Comparison of ENCODE assay signal across 18 cellular contexts in the genomic region with DNA sequence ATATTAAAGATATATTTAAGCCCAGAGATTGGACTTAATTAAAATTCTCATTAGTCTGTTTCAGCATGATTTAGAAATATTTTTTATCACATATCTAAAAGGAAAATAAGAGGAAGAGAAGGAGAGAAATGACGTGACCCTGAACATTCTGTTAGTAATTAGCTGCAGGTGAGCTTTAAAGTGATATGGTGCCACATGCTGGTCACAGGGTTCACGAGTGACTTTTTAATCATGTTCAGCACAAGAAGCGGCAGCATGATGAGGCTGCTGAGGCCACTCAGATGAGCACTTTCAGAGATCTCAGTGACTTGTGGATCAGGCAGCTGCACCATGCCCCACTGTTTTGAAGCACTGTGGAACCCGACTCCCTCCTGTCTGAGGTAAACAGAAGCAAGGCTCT. TPM values are rescaled to one million over a fixed set of nuclear protein-coding genes. Genes with fewer than 3 reads are reported as not detected.
DNase-seq lines count a peak whose midpoint lies in the region; ATAC-seq and TF ChIP-seq lines count a peak whose summit lies in the region.
"Had no signal": no experiment of that assay in that cellular context is flagged by ENCODE, and none has a peak within 500 bp of the region (broad histone marks: within the 10 kb centered on the region; RNA-seq: fewer than 3 reads in every experiment).

No MANE protein-coding gene starts in this region.

- ATAC-seq in left colon (peak; percentile 61), Right ventricle myocardium inferior (no peak), GM18873 (IDR thresholded peaks at IDR 0.05; ENCODE audit: low FRiP score, unreplicated experiment) (no peak)
- ATAC-seq: A549 had no signal

- no peak for TF ChIP-seq EP300 in sigmoid colon (IDR thresholded peaks at IDR 0.05)

- no peak for TF ChIP-seq POLR2A in sigmoid colon (IDR thresholded peaks at IDR 0.05)

- H3K4me3 ChIP-seq in sigmoid colon: no peak overlapping the region
- H3K4me3 ChIP-seq: A549 had no signal

- H3K9me3 ChIP-seq in sigmoid colon: no peaks in the 10 kb centered on the region
- H3K9me3 ChIP-seq: A549, Caco-2 had no signal

- 29 to 49% methylated on average over 4 of the region's 4 CpGs for WGBS in sigmoid colon, 2 donors

- H3K27ac ChIP-seq in VCaP (no peak overlapping the region), sigmoid colon (no peak overlapping the region)
- H3K27ac ChIP-seq: A549, HL-60 had no signal

- DNase-seq in left colon: no peak
- DNase-seq in Right ventricle myocardium inferior (ENCODE audit: missing footprints): no peak
- DNase-seq in stimulated activated CD4-positive, alpha-beta T cell treated with anti-CD3 and anti-CD28 coated beads, Interleukin-4, amount 100 ng/mL, for 4 hours: no peak
- DNase-seq in sigmoid colon: no peak
- DNase-seq: Caco-2; CD8-positive, alpha-beta memory T cell; DND-41; GDM1; HCEC 1CT had no signal

- H3K4me1 ChIP-seq in sigmoid colon: no peaks in the 10 kb centered on the region
- H3K4me1 ChIP-seq: A549, Caco-2 had no signal

- intact Hi-C loops in left colon (cut with DNase I, micrococcal nuclease) (no loop called here), Right ventricle myocardium inferior (cut with DNase I) (no loop called here), sigmoid colon (cut with DNase I) (no loop called here)

- no peaks in the 10 kb centered on the region for H3K36me3 ChIP-seq in sigmoid colon

- no peaks in the 10 kb centered on the region for H3K27me3 ChIP-seq in sigmoid colon

- TF ChIP-seq CTCF in LNCAP (IDR thresholded peaks at IDR 0.05) (peak; percentile 23; the same call in 1 of the 2 replicates), VCaP (conservative IDR thresholded peaks at IDR 0.05) (peak; percentile 45), sigmoid colon (IDR thresholded peaks at IDR 0.05) (no peak)

RNA-seq across cellular contexts. Expression of a gene that starts 37.9 kb away (rescaled TPM):
- total RNA-seq in left colon: 1 to 10 TPM; 1.2 to 1.6 TPM
- total RNA-seq in Right ventricle myocardium inferior: not detected
- total RNA-seq in sigmoid colon: 1 to 10 TPM in 1 of 4 donors, under 1 TPM in 3; 0.28 to 2.1 (median 0.64) TPM
- 1 to 10 TPM in 1 of 3 donors, not detected in 2; 3.0 TPM for polyA plus RNA-seq in sigmoid colon
- total RNA-seq: Caco-2; CD8-positive, alpha-beta memory T cell; H4 had no signal
- polyA plus RNA-seq: AG04450; BJ; CD8-positive, alpha-beta memory T cell; IgD-negative memory B cell had no signal

Comparison
In these comparisons a context has a peak if more than half of its experiments do, and no peak if none do; other contexts are left out.
1. CTCF ChIP-seq: peak in LNCAP (single experiment) and VCaP (single experiment); none in sigmoid colon (0 of 4).